Comparison of ENCODE assay signal across 24 cellular contexts in genomic region chr4:13893987-13894386, GRCh38.
DNase-seq lines count a peak whose midpoint lies in the region; ATAC-seq and TF ChIP-seq lines count a peak whose summit lies in the region.
"Had no signal": no experiment of that assay in that cellular context is flagged by ENCODE, and none has a peak within 500 bp of the region (broad histone marks: within the 10 kb centered on the region; RNA-seq: fewer than 3 reads in every experiment).

No MANE protein-coding gene starts in this region.

- BruUV-seq in Caco-2 (replicated peaks; lab: Mats Ljungman, UMichigan) (no TSS peak), PC-3 (replicated peaks; lab: Mats Ljungman, UMichigan) (no TSS peak)

- peak overlapping the region; percentile 92 for H3K27ac Mint-ChIP-seq in Caco-2 (ENCODE audit: unreplicated experiment)
- peak overlapping the region; percentile 98 for H3K27ac Mint-ChIP-seq in chondrocyte (ENCODE audit: unreplicated experiment)
- peak overlapping the region; percentile 96 for H3K27ac Mint-ChIP-seq in osteocyte (ENCODE audit: unreplicated experiment)
- H3K27ac Mint-ChIP-seq: B cell, GM23338, H9 had no signal

- H3F3A ChIP-seq in PC-3 (ENCODE audit: low read length, unreplicated experiment), result no peaks in the 10 kb centered on the region

- H3K27me3 ChIP-seq in Caco-2 (replicated peaks; ENCODE audit: control insufficient read depth, insufficient read depth, low read length), result no peaks in the 10 kb centered on the region
- no peaks in the 10 kb centered on the region for H3K27me3 ChIP-seq in PC-3 (ENCODE audit: low read length)
- H3K27me3 ChIP-seq: MG63, SJCRH30 had no signal

- no peaks in the 10 kb centered on the region for H3K27me3 Mint-ChIP-seq in Caco-2 (ENCODE audit: insufficient read depth, unreplicated experiment)
- H3K27me3 Mint-ChIP-seq in chondrocyte (ENCODE audit: low read depth), result no peaks in the 10 kb centered on the region
- H3K27me3 Mint-ChIP-seq in osteocyte (ENCODE audit: unreplicated experiment), result no peaks in the 10 kb centered on the region

- no peak overlapping the region for H3K4me2 ChIP-seq in PC-3 (ENCODE audit: low read length)
- H3K4me2 ChIP-seq: GM23338 had no signal

- H3K27ac ChIP-seq in PC-3 (ENCODE audit: low read length), result peak overlapping the region; percentile 97
- H3K27ac ChIP-seq: C4-2B, SJCRH30 had no signal

- H3K4me1 ChIP-seq in Caco-2, result peaks cover 22% of the 10 kb centered on the region
- H3K4me1 ChIP-seq in PC-3 (ENCODE audit: insufficient read depth, low read length), result peaks cover 35% of the 10 kb centered on the region
- H3K4me1 ChIP-seq: SJCRH30 had no signal

- no peak for DNase-seq in Caco-2
- DNase-seq in PC-3, result no peak
- no peak for DNase-seq in chondrocyte (ENCODE audit: low spot score)
- no peak for DNase-seq in osteocyte (ENCODE audit: extremely low spot score, unreplicated experiment)
- no peak for DNase-seq in NCI-H526 (lab: John Stamatoyannopoulos, UW)
- no peak for DNase-seq in activated gamma-delta T cell (lab: John Stamatoyannopoulos, UW)
- DNase-seq in GM13977 (ENCODE audit: low spot score), result no peak
- DNase-seq: DMS153, DND-41, H9, KBM-7, MG63, NCI-H1105 treated with DMSO at 0.1 percent for 48 hours, NCI-H146, NCI-H1930, NCI-H2107, NCI-H524, NCI-H774, SJCRH30, T-helper 1 cell had no signal

- H2AFZ ChIP-seq in PC-3 (ENCODE audit: low read length), result 0 out of 2 replicates have a peak overlapping the region, but pooled peaks have one; percentile 20
- H2AFZ ChIP-seq: GM23338 had no signal

- H3K36me3 ChIP-seq in Caco-2 (ENCODE audit: control insufficient read depth, insufficient read depth, low read length) (no peaks in the 10 kb centered on the region), PC-3 (ENCODE audit: low read depth, low read length) (no peaks in the 10 kb centered on the region)
- H3K36me3 ChIP-seq: MG63, SJCRH30 had no signal

- H3K4me3 Mint-ChIP-seq in Caco-2 (ENCODE audit: unreplicated experiment) (no peak overlapping the region), chondrocyte (ENCODE audit: unreplicated experiment) (no peak overlapping the region), osteocyte (ENCODE audit: unreplicated experiment) (no peak overlapping the region)
- H3K4me3 Mint-ChIP-seq: B cell, GM23338, H9 had no signal

- H4K20me1 ChIP-seq in PC-3 (ENCODE audit: low read length), result no peaks in the 10 kb centered on the region

- H3K9me3 ChIP-seq in Caco-2, result peaks cover 6% of the 10 kb centered on the region; the same call in 1 of the 2 replicates
- no peaks in the 10 kb centered on the region for H3K9me3 ChIP-seq in PC-3 (ENCODE audit: low read length)
- H3K9me3 ChIP-seq: MG63, SJCRH30 had no signal

- POLR2A ChIA-PET in Caco-2 (lab: Charles Lee), result no interaction called here
- POLR2A ChIA-PET in PC-3 (lab: Charles Lee; ENCODE audit: unreplicated experiment), result no interaction called here

- in situ Hi-C loops in GM13977 (cut with MboI; ENCODE audit: low pct_unique_long_range_greater_than_20kb, low sequenced_read_pairs, unreplicated experiment), result no loop called here

- H3K4me1 Mint-ChIP-seq in Caco-2 (ENCODE audit: low read depth, unreplicated experiment), result peaks cover 19% of the 10 kb centered on the region
- peaks cover 53% of the 10 kb centered on the region for H3K4me1 Mint-ChIP-seq in chondrocyte (ENCODE audit: low read depth)
- H3K4me1 Mint-ChIP-seq in osteocyte (ENCODE audit: unreplicated experiment), result peaks cover 57% of the 10 kb centered on the region
- H3K4me1 Mint-ChIP-seq: B cell had no signal

- no peak for TF ChIP-seq CTCF in Caco-2 (IDR thresholded peaks at IDR 0.05; ENCODE audit: insufficient read depth in 1 of 2, low read depth in 1 of 2, low read length in 1 of 2, severe bottlenecking in 1 of 2, unreplicated experiment in 1 of 2)
- no peak for TF ChIP-seq CTCF in PC-3 (conservative IDR thresholded peaks at IDR 0.05; ENCODE audit: low read depth, low read length)
- TF ChIP-seq CTCF in chondrocyte (IDR thresholded peaks at IDR 0.05), result no peak
- no peak for TF ChIP-seq CTCF in osteocyte (IDR thresholded peaks at IDR 0.05)
- no peak for TF ChIP-seq CTCF in GM13977 (IDR thresholded peaks at IDR 0.05; ENCODE audit: extremely low read depth, insufficient read depth, missing control alignments)

- H3K36me3 Mint-ChIP-seq in Caco-2 (ENCODE audit: insufficient read depth, unreplicated experiment) (no peaks in the 10 kb centered on the region), chondrocyte (ENCODE audit: low read depth) (no peaks in the 10 kb centered on the region), osteocyte (ENCODE audit: unreplicated experiment) (peaks cover 1% of the 10 kb centered on the region)

- CTCF ChIA-PET in Caco-2 (lab: Charles Lee) (no interaction called here), PC-3 (lab: Charles Lee) (no interaction called here)

- no peak overlapping the region for H3K9ac ChIP-seq in PC-3 (ENCODE audit: low read length)

- H3K9me3 Mint-ChIP-seq in Caco-2 (ENCODE audit: unreplicated experiment), result peaks cover 20% of the 10 kb centered on the region
- H3K9me3 Mint-ChIP-seq in chondrocyte (ENCODE audit: low read depth), result no peaks in the 10 kb centered on the region
- no peaks in the 10 kb centered on the region for H3K9me3 Mint-ChIP-seq in osteocyte (ENCODE audit: unreplicated experiment)
- H3K9me3 Mint-ChIP-seq: GM23338, H9 had no signal

- H3K79me2 ChIP-seq in PC-3 (ENCODE audit: low read length), result no peaks in the 10 kb centered on the region

- H3K4me3 ChIP-seq in Caco-2 (ENCODE audit: low read depth, low read length) (no peak overlapping the region), PC-3 (ENCODE audit: low read length) (no peak overlapping the region)
- H3K4me3 ChIP-seq: GM23338, MG63, SJCRH30 had no signal

- H3K9me2 ChIP-seq in PC-3 (replicated peaks; ENCODE audit: low read length), result no peaks in the 10 kb centered on the region

- intact Hi-C loops in Caco-2 (cut with micrococcal nuclease; ENCODE audit: unreplicated experiment), result no loop called here
- intact Hi-C loops in PC-3 (cut with micrococcal nuclease), result no loop called here

- ATAC-seq in PC-3, result no peak
- ATAC-seq: GM23338, Right ventricle myocardium inferior had no signal
